ENCODE assay signal across 19 cellular contexts in genomic region chr6:140380371-140381218, GRCh38.
DNase-seq lines count a peak whose midpoint lies in the region; ATAC-seq, FAIRE-seq and TF ChIP-seq lines count a peak whose summit lies in the region.
"Had no signal": no experiment of that assay in that cellular context is flagged by ENCODE, and none has a peak within 500 bp of the region (broad histone marks: within the 10 kb centered on the region; RNA-seq: fewer than 3 reads in every experiment).

No MANE protein-coding gene starts in this region.

- FAIRE-seq in astrocyte (lab: Jason Lieb, UNC), result peak; percentile 54
- FAIRE-seq: GM12892, small intestine had no signal

- no peak overlapping the region for H3K9ac ChIP-seq in astrocyte (ENCODE audit: low read length)

- H3K27ac Mint-ChIP-seq in astrocyte (ENCODE audit: unreplicated experiment), result no peak overlapping the region
- H3K27ac Mint-ChIP-seq: activated T-helper 17 cell treated with anti-CD3 and anti-CD28 coated beads, Interleukin-2, amount 50 U/mL, for 72 hours; stimulated activated naive B cell treated with anti-CD40 and anti-IgM and Interleukin-4, amounts not matched to agents 10 μg/mL and 1 μg/mL and 100 μg/mL, for 72 hours had no signal

- ATAC-seq in HG03520 (IDR thresholded peaks at IDR 0.05; ENCODE audit: unreplicated experiment), result no peak
- no peak for ATAC-seq in GM18517 (IDR thresholded peaks at IDR 0.05; ENCODE audit: unreplicated experiment)
- ATAC-seq: activated T-helper 17 cell treated with anti-CD3 and anti-CD28 coated beads, Interleukin-2, amount 50 U/mL, for 72 hours; mucosa of descending colon; stimulated activated naive B cell treated with anti-CD40 and anti-IgM and Interleukin-4, amounts not matched to agents 10 μg/mL and 1 μg/mL and 100 μg/mL, for 72 hours had no signal

- TF ChIP-seq CTCF in AG04450 (IDR thresholded peaks at IDR 0.05; ENCODE audit: low read depth, low read length) (no peak), astrocyte (IDR thresholded peaks at IDR 0.05; ENCODE audit: insufficient read depth, low read depth, low read length) (no peak)

- intact Hi-C loops in posterior vena cava (cut with DNase I), result no loop called here

- H3K4me1 ChIP-seq in astrocyte (ENCODE audit: insufficient read depth, low read length), result no peaks in the 10 kb centered on the region
- H3K4me1 ChIP-seq: upper lobe of left lung had no signal

- no peaks in the 10 kb centered on the region for H3K27me3 Mint-ChIP-seq in astrocyte (ENCODE audit: low read depth, unreplicated experiment)
- H3K27me3 Mint-ChIP-seq: stimulated activated naive B cell treated with anti-CD40 and anti-IgM and Interleukin-4, amounts not matched to agents 10 μg/mL and 1 μg/mL and 100 μg/mL, for 72 hours had no signal

- H3K27ac ChIP-seq in AG04450 (ENCODE audit: low read depth, low read length) (peak overlapping the region; percentile 40), astrocyte (ENCODE audit: low read depth, low read length) (no peak overlapping the region)
- H3K27ac ChIP-seq: upper lobe of left lung had no signal

- H3K4me1 Mint-ChIP-seq in astrocyte (ENCODE audit: low read depth, unreplicated experiment), result peaks cover 25% of the 10 kb centered on the region
- H3K4me1 Mint-ChIP-seq: activated T-helper 17 cell treated with anti-CD3 and anti-CD28 coated beads, Interleukin-2, amount 50 U/mL, for 72 hours; stimulated activated naive B cell treated with anti-CD40 and anti-IgM and Interleukin-4, amounts not matched to agents 10 μg/mL and 1 μg/mL and 100 μg/mL, for 72 hours had no signal

- H3K4me3 ChIP-seq in AG04450 (ENCODE audit: low read depth, low read length) (no peak overlapping the region), astrocyte (ENCODE audit: insufficient read depth, low read depth, low read length) (no peak overlapping the region)
- H3K4me3 ChIP-seq: mucosa of descending colon, ovary, upper lobe of left lung had no signal

- no peaks in the 10 kb centered on the region for H3K79me2 ChIP-seq in astrocyte (ENCODE audit: insufficient read depth, low read length)

- no peaks in the 10 kb centered on the region for H4K20me1 ChIP-seq in astrocyte (ENCODE audit: insufficient read depth, low read length)

- H3K9me3 ChIP-seq in AG04450 (ENCODE audit: control insufficient read depth, insufficient read depth, low read length) (peaks cover 7% of the 10 kb centered on the region; the same call in 1 of the 2 replicates), astrocyte (ENCODE audit: insufficient read depth, low read depth, low read length) (peaks cover 4% of the 10 kb centered on the region)
- H3K9me3 ChIP-seq: ovary had no signal

- H3K4me2 ChIP-seq in astrocyte (ENCODE audit: low read length), result no peak overlapping the region

- H3K27me3 ChIP-seq in AG04450 (ENCODE audit: control insufficient read depth, insufficient read depth, low read length), result no peaks in the 10 kb centered on the region
- no peaks in the 10 kb centered on the region for H3K27me3 ChIP-seq in astrocyte (ENCODE audit: insufficient read depth, low read length)
- H3K27me3 ChIP-seq: ovary, upper lobe of left lung had no signal

- peaks cover 12% of the 10 kb centered on the region for H3K9me3 Mint-ChIP-seq in astrocyte (ENCODE audit: unreplicated experiment)

- H3K36me3 Mint-ChIP-seq in astrocyte (ENCODE audit: low read depth, unreplicated experiment), result peaks cover under 1% of the 10 kb centered on the region
- H3K36me3 Mint-ChIP-seq: stimulated activated naive B cell treated with anti-CD40 and anti-IgM and Interleukin-4, amounts not matched to agents 10 μg/mL and 1 μg/mL and 100 μg/mL, for 72 hours had no signal

- POLR2A ChIA-PET in AG04450 (lab: Yijun Ruan, JAX), result interaction anchor here (0.6 to 0.8 kb wide), 2 partner anchors 79 to 302 kb away, joined by 3 to 5 read pairs; no protein-coding TSS in a partner anchor

- DNase-seq in AG04450 (ENCODE audit: low read depth, low spot score), result no peak
- DNase-seq in HuH-7 (ENCODE audit: low spot score), result peak; percentile 51
- DNase-seq in astrocyte (ENCODE audit: low read depth), result peak; percentile 39
- DNase-seq in kidney glomerular epithelial cell (lab: John Stamatoyannopoulos, UW), result peak; percentile 15
- DNase-seq in posterior vena cava (ENCODE audit: low spot score), result no peak
- DNase-seq in glomerular visceral epithelial cell (ENCODE audit: extremely low spot score), result no peak
- DNase-seq: ACHN; amygdala; mucosa of descending colon; NCI-H1436 treated with DMSO at 0.1 percent for 48 hours; NCI-H2227 treated with DMSO at 0.1 percent for 48 hours; ovary; stimulated activated naive B cell treated with anti-CD40 and anti-IgM and Interleukin-4, amounts not matched to agents 10 μg/mL and 1 μg/mL and 100 μg/mL, for 72 hours; upper lobe of left lung had no signal

- H3K4me3 Mint-ChIP-seq in astrocyte (ENCODE audit: unreplicated experiment), result no peak overlapping the region
- H3K4me3 Mint-ChIP-seq: activated T-helper 17 cell treated with anti-CD3 and anti-CD28 coated beads, Interleukin-2, amount 50 U/mL, for 72 hours; stimulated activated naive B cell treated with anti-CD40 and anti-IgM and Interleukin-4, amounts not matched to agents 10 μg/mL and 1 μg/mL and 100 μg/mL, for 72 hours had no signal

- H2AFZ ChIP-seq in astrocyte (ENCODE audit: low read depth, low read length), result no peak overlapping the region

- CTCF ChIA-PET in AG04450 (lab: Charles Lee), result no interaction called here

- no peaks in the 10 kb centered on the region for H3K36me3 ChIP-seq in astrocyte (ENCODE audit: insufficient read depth, low read length)
- H3K36me3 ChIP-seq: ovary, upper lobe of left lung had no signal

Comparison
In these comparisons a context has a peak if more than half of its experiments do, and no peak if none do; other contexts are left out.
1. DNase-seq: peak in HuH-7 (single experiment), astrocyte (single experiment) and kidney glomerular epithelial cell (single experiment); none in AG04450 (single experiment), posterior vena cava (single experiment) and glomerular visceral epithelial cell (single experiment).